In genomic region chr12:6635375-6635855, GRCh38 we compare ENCODE assay signal across 9 cellular contexts. TPM values are rescaled to one million over a fixed set of nuclear protein-coding genes. Genes with fewer than 3 reads are reported as not detected.
A peak's percentile ranks its signal among the peaks of the same experiment; 100 is the strongest.
DNase-seq lines count a peak whose midpoint lies in the region; ATAC-seq and TF ChIP-seq lines count a peak whose summit lies in the region.
"Had no signal": no experiment of that assay in that cellular context is flagged by ENCODE, and none has a peak within 500 bp of the region (broad histone marks: within the 10 kb centered on the region; RNA-seq: fewer than 3 reads in every experiment).

No MANE protein-coding gene starts in this region.

- H3K4me1 ChIP-seq in SK-N-SH (ENCODE audit: control insufficient read depth in 1 of 2, insufficient read depth in 2 of 2, low read depth in 1 of 2, low read length in 1 of 2) (peaks cover 0 to 37% of the 10 kb centered on the region in 2 experiments; a peak in 1 of 4 replicates), ascending aorta (no peaks in the 10 kb centered on the region)

- H3K27ac ChIP-seq in SK-N-SH (ENCODE audit: low read depth in 2 of 2, low read length in 1 of 2): no peak overlapping the region; a peak in 1 of 4 replicates
- H3K27ac ChIP-seq in dorsolateral prefrontal cortex: peak overlapping the region in 27 of 59 donors; percentile 5 to 70 (median 44)
- peak overlapping the region in 1 of 2 donors; percentile 10 for H3K27ac ChIP-seq in ascending aorta
- H3K27ac ChIP-seq: SK-N-MC had no signal

- POLR2A ChIA-PET in SK-N-SH (lab: Yijun Ruan, JAX): interaction anchor here (0.7 to 1.1 kb wide), 3 partner anchors 14 to 54 kb away, joined by 3 to 4 read pairs (median 3); partner anchors contain the start of gene ZNF384

- H3K36me3 ChIP-seq in SK-N-SH (replicated peaks in 1 of 2; ENCODE audit: control insufficient read depth in 1 of 2, insufficient read depth in 2 of 2, low read length in 1 of 2) (no peaks in the 10 kb centered on the region), ascending aorta (no peaks in the 10 kb centered on the region)

- peaks cover 30% of the 10 kb centered on the region for H3K4me1 Mint-ChIP-seq in T-helper 17 cell

- no peaks in the 10 kb centered on the region for H3K27me3 ChIP-seq in SK-N-SH (ENCODE audit: insufficient read depth)
- no peaks in the 10 kb centered on the region for H3K27me3 ChIP-seq in dorsolateral prefrontal cortex
- H3K27me3 ChIP-seq in ascending aorta: no peaks in the 10 kb centered on the region

- CTCF ChIA-PET in SK-N-SH (lab: Yijun Ruan, JAX): interaction anchor here (1.2 to 1.7 kb wide), 3 partner anchors 9 to 17 kb away, joined by 4 to 9 read pairs (median 6); no protein-coding TSS in a partner anchor

- H3K9me2 ChIP-seq in SK-N-SH: no peaks in the 10 kb centered on the region

- no peaks in the 10 kb centered on the region for H3K36me3 Mint-ChIP-seq in T-helper 17 cell (ENCODE audit: low read depth)

- peak overlapping the region; percentile 39 for H3K27ac Mint-ChIP-seq in T-helper 17 cell

- ATAC-seq in SK-N-SH treated with all-trans-retinoic acid at 6 μM for 48 hours (no peak), T-helper 17 cell (peak; percentile 38)

- TF ChIP-seq CTCF in SK-N-SH (IDR thresholded peaks at IDR 0.05): no peak
- no peak for TF ChIP-seq CTCF in dorsolateral prefrontal cortex (IDR thresholded peaks at IDR 0.05 in 54 of 56, conservative IDR thresholded peaks at IDR 0.05 in 2 of 56; ENCODE audit: low read depth in 1 of 56, partially characterized antibody in 56 of 56)
- no peak for TF ChIP-seq CTCF in ascending aorta (IDR thresholded peaks at IDR 0.05)

- H3K4me3 Mint-ChIP-seq in T-helper 17 cell: peak overlapping the region; percentile 74

- H3K4me3 ChIP-seq in SK-N-SH (ENCODE audit: low read depth in 2 of 2, low read length in 1 of 2) (no peak overlapping the region), dorsolateral prefrontal cortex (peak overlapping the region in 39 of 59 donors; percentile 7 to 51 (median 27)), ascending aorta (no peak overlapping the region)
- H3K4me3 ChIP-seq: SK-N-MC had no signal

- H3K9me3 ChIP-seq in SK-N-SH (no peaks in the 10 kb centered on the region), T-helper 17 cell (ENCODE audit: control insufficient read depth, low read length, poor library complexity, severe bottlenecking) (no peaks in the 10 kb centered on the region), ascending aorta (no peaks in the 10 kb centered on the region)

- H3F3A ChIP-seq in SK-N-SH (replicated peaks; ENCODE audit: insufficient read depth): no peaks in the 10 kb centered on the region

- H3K79me2 ChIP-seq in SK-N-SH (ENCODE audit: insufficient read depth): no peaks in the 10 kb centered on the region

- no peak overlapping the region for H2AFZ ChIP-seq in SK-N-SH (ENCODE audit: low read depth)

- H3K4me2 ChIP-seq in SK-N-SH: no peak overlapping the region

- no peaks in the 10 kb centered on the region for H4K20me1 ChIP-seq in SK-N-SH (ENCODE audit: insufficient read depth)

- H3K27me3 Mint-ChIP-seq in T-helper 17 cell: no peaks in the 10 kb centered on the region

- no peak for TF ChIP-seq RAD21 in SK-N-SH (IDR thresholded peaks at IDR 0.05; ENCODE audit: low read length)

- intact Hi-C loops in dorsolateral prefrontal cortex (cut with DNase I): no loop called here
- intact Hi-C loops in ascending aorta (cut with DNase I): no loop called here

- 62% methylated on average over 5 of the region's 5 CpGs for WGBS in SK-N-SH (ENCODE audit: low lambda C conversion rate)

- no peak overlapping the region for H3K9ac ChIP-seq in SK-N-SH

- DNase-seq in SK-N-SH (peak; percentile 73), T-helper 17 cell (no peak), dorsolateral prefrontal cortex (no peak), ascending aorta (ENCODE audit: low spot score in 2 of 2) (no peak), glomerular visceral epithelial cell (ENCODE audit: extremely low spot score) (no peak), SW 1271 (lab: John Stamatoyannopoulos, UW) (no peak)
- DNase-seq in stimulated activated CD8-positive, alpha-beta memory T cell treated with anti-CD3 and anti-CD28 coated beads, Interleukin-15, amount 100 ng/mL, for 48 hours (ENCODE audit: low read depth in 2 of 2): peak; percentile 66 to 67

- peak in 1 of 2 experiments; percentile 50; a peak in 1 of 4 replicates for TF ChIP-seq EP300 in SK-N-SH (IDR thresholded peaks at IDR 0.05; ENCODE audit: borderline replicate concordance in 1 of 2, low read depth in 1 of 2, low read length in 1 of 2)

TF ChIP-seq in SK-N-SH, 30 proteins besides CTCF, POLR2A, EP300 and RAD21:
- TF ChIP-seq USF2 (IDR thresholded peaks at IDR 0.05; ENCODE audit: borderline replicate concordance, low read depth, low read length) (no peak), CHD2 (IDR thresholded peaks at IDR 0.05; ENCODE audit: low read length, partially characterized antibody) (no peak), YY1 (IDR thresholded peaks at IDR 0.05; ENCODE audit: low read depth) (no peak), MXI1 (IDR thresholded peaks at IDR 0.05; ENCODE audit: low read depth, low read length) (no peak), RCOR1 (IDR thresholded peaks at IDR 0.05; ENCODE audit: low read length) (no peak), GATA2 (CRISPR knock-in tag; IDR thresholded peaks at IDR 0.05) (peak; percentile 73)

TF ChIP-seq in SK-N-SH treated with all-trans-retinoic acid at 6 μM for 48 hours, 23 proteins besides CTCF, POLR2A, EP300 and RAD21 (continues in another document):
- TF ChIP-seq CSRNP3 (CRISPR knock-in tag; IDR thresholded peaks at IDR 0.05) (no peak), ISL1 (CRISPR knock-in tag; IDR thresholded peaks at IDR 0.05) (no peak), ESRRG (CRISPR knock-in tag; IDR thresholded peaks at IDR 0.05) (no peak), ZFP3 (CRISPR knock-in tag; IDR thresholded peaks at IDR 0.05) (no peak), BACH2 (CRISPR knock-in tag; IDR thresholded peaks at IDR 0.05; ENCODE audit: borderline replicate concordance) (no peak), POU6F1 (CRISPR knock-in tag; IDR thresholded peaks at IDR 0.05; ENCODE audit: borderline replicate concordance, low read depth) (no peak)

RNA-seq across cellular contexts. Expression of gene LPAR5, which starts 0.3 kb away (rescaled TPM):
- 0.03 and 0.05 TPM in 2 replicates for polyA plus RNA-seq in SK-N-SH (2012; rRNA removed)
- 0.03 and 0.05 TPM in 2 replicates for polyA plus RNA-seq in SK-N-SH (2012; cell fraction: cytosol; rRNA removed)
- 0.15 TPM in 2 replicates for polyA plus RNA-seq in SK-N-SH (2012; cell fraction: nucleus; rRNA removed)
- 1 to 10 TPM; 2.9 to 8.1 TPM for total RNA-seq in T-helper 17 cell
- total RNA-seq in dorsolateral prefrontal cortex: 10 to 100 TPM in 4 of 120 experiments, 1 to 10 TPM in 114, under 1 TPM in 2; 0.83 to 12.5 (median 4.8) TPM
- total RNA-seq in ascending aorta: 0.21 TPM

RNA-seq across cellular contexts. Expression of gene ACRBP, which starts 11.8 kb away (rescaled TPM):
- polyA plus RNA-seq in SK-N-SH (2012; rRNA removed): 0.71 and 0.88 TPM in 2 replicates
- 0.35 and 0.58 TPM in 2 replicates for polyA plus RNA-seq in SK-N-SH (2012; cell fraction: cytosol; rRNA removed)
- 5.4 and 6.0 TPM in 2 replicates for polyA plus RNA-seq in SK-N-SH (2012; cell fraction: nucleus; rRNA removed)
- total RNA-seq in T-helper 17 cell (10 to 100 TPM in 1 of 2 donors, 1 to 10 TPM in 1; 3.4 to 90.0 TPM), dorsolateral prefrontal cortex (1 to 10 TPM in 108 of 120 experiments, under 1 TPM in 11, not detected in 1; 0.40 to 8.0 (median 2.0) TPM), ascending aorta (10.6 TPM)

RNA-seq across cellular contexts. Expression of gene ING4, which starts 27.5 kb away (rescaled TPM):
- 96.5 and 163 TPM in 2 replicates for polyA plus RNA-seq in SK-N-SH (2012; rRNA removed)
- polyA plus RNA-seq in SK-N-SH (2012; cell fraction: cytosol; rRNA removed): 108 and 110 TPM in 2 replicates
- 252 and 353 TPM in 2 replicates for polyA plus RNA-seq in SK-N-SH (2012; cell fraction: nucleus; rRNA removed)
- total RNA-seq in T-helper 17 cell (10 to 100 TPM; 28.1 to 29.3 TPM), dorsolateral prefrontal cortex (10 to 100 TPM; 45.0 to 72.1 (median 59.4) TPM), ascending aorta (2.6 TPM)

RNA-seq across cellular contexts. Expression of gene CHD4, which starts 28.2 kb away (rescaled TPM):
- polyA plus RNA-seq in SK-N-SH (2012; rRNA removed): 85.5 and 90.5 TPM in 2 replicates
- polyA plus RNA-seq in SK-N-SH (2012; cell fraction: cytosol; rRNA removed): 63.2 and 74.4 TPM in 2 replicates
- polyA plus RNA-seq in SK-N-SH (2012; cell fraction: nucleus; rRNA removed): 200 and 254 TPM in 2 replicates
- total RNA-seq in T-helper 17 cell (100 to 1,000 TPM; 461 to 574 TPM), dorsolateral prefrontal cortex (100 to 1,000 TPM; 139 to 266 (median 179) TPM), ascending aorta (185 TPM)

RNA-seq across cellular contexts. Expression of gene ZNF384, which starts 53.8 kb away (rescaled TPM):
- polyA plus RNA-seq in SK-N-SH (2012; rRNA removed): 64.9 and 80.4 TPM in 2 replicates
- 32.4 and 44.0 TPM in 2 replicates for polyA plus RNA-seq in SK-N-SH (2012; cell fraction: cytosol; rRNA removed)
- polyA plus RNA-seq in SK-N-SH (2012; cell fraction: nucleus; rRNA removed): 222 and 232 TPM in 2 replicates
- 10 to 100 TPM; 62.9 to 66.3 TPM for total RNA-seq in T-helper 17 cell
- 10 to 100 TPM; 37.7 to 73.6 (median 53.6) TPM for total RNA-seq in dorsolateral prefrontal cortex
- total RNA-seq in ascending aorta: 15.1 TPM

Comparison
In these comparisons a context has a peak if more than half of its experiments do, and no peak if none do; other contexts are left out.
1. DNase-seq: peak in SK-N-SH (single experiment) and stimulated activated CD8-positive, alpha-beta memory T cell treated with anti-CD3 and anti-CD28 coated beads, Interleukin-15, amount 100 ng/mL, for 48 hours (2 of 2); none in T-helper 17 cell (0 of 3), dorsolateral prefrontal cortex (0 of 10), ascending aorta (0 of 2), glomerular visceral epithelial cell (single experiment) and SW 1271 (0 of 2).
2. H3K4me3 ChIP-seq: peak in dorsolateral prefrontal cortex (39 of 59); none in SK-N-SH (0 of 2) and ascending aorta (0 of 2).